In the genomic region with DNA sequence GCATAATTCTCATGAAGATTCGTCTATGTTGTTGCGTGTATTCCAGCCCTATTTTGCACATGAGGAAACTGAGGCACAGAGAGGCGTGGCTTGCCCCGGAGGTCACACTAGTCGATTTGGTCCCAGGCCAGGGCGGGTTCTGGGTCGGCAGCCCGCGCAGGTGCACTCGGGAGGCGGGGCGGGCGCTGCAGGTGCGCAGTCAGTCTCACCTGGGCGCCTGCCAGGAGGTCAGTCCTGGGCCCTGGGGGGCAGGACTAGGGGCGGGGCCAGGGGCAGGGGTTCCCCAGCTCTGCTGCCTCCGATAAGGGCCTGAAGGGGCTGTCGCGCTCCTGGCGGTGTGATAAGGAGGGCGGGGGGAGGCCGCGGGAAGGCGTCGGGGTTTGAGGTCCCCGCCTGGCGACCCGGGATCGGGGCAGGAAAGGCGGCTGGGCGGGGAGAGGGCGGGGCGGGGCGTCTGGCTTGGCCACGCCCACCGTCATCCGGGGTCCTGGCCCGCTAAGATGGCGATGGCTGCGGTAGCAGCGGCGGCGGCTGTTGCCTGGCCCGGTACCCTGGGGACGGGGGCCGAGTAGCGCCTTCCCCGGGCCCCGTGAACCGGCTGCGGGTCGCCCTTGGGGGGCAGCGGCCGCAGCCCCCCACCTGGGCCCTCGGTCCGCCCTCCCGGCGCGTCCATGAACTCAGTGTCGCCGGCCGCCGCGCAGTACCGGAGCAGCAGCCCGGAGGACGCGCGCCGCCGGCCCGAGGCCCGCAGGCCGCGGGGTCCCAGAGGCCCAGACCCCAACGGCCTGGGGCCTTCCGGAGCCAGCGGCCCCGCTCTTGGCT, we compare ENCODE assay signal across 8 cellular contexts. TPM values are rescaled to one million over a fixed set of nuclear protein-coding genes. Genes with fewer than 3 reads are reported as not detected.
DNase-seq lines count a peak whose midpoint lies in the region; ATAC-seq and TF ChIP-seq lines count a peak whose summit lies in the region.

A gene (plus strand): TSS at position 485 of the 822 bp plus-strand sequence. CDS start 187 bp downstream, at position 672.

- H3K27me3 ChIP-seq in neural cell (ENCODE audit: insufficient read depth, low read depth, low read length) (no peaks in the 10 kb centered on the region), stomach smooth muscle (ENCODE audit: control insufficient read depth in 1 of 2, insufficient read depth in 2 of 2, low read length in 2 of 2) (no peaks in the 10 kb centered on the region)

- peak within 1 kb of the TSS; percentile 77 for H2AFZ ChIP-seq in neural cell (ENCODE audit: low read depth, low read length)

- H4K20me1 ChIP-seq in neural cell (ENCODE audit: insufficient read depth) = no peaks in the 10 kb centered on the region

- peak within 1 kb of the TSS; percentile 83 to 86 for H3K4me3 ChIP-seq in foreskin fibroblast (ENCODE audit: low read depth in 1 of 2, low read length in 2 of 2)
- peak within 1 kb of the TSS; percentile 94 for H3K4me3 ChIP-seq in neural cell (ENCODE audit: low read length)
- peak within 1 kb of the TSS; percentile 86 for H3K4me3 ChIP-seq in stomach smooth muscle (ENCODE audit: low read length in 2 of 2)

- H3K4me1 ChIP-seq in stomach smooth muscle (ENCODE audit: control insufficient read depth, insufficient read depth, low read length) = peaks cover 18% of the 10 kb centered on the region

- H3K36me3 ChIP-seq in neural cell (ENCODE audit: insufficient read depth, low read length) (no peaks in the 10 kb centered on the region), stomach smooth muscle (ENCODE audit: control insufficient read depth in 2 of 2, insufficient read depth in 2 of 2, low read length in 2 of 2) (peaks cover 5% of the 10 kb centered on the region in 2 donors)

- TF ChIP-seq EP300 in neural cell (conservative IDR thresholded peaks at IDR 0.05; ENCODE audit: poor library complexity, severe bottlenecking) = peak; percentile 29

- H3K27ac ChIP-seq in neural cell (ENCODE audit: low read length) = peak within 1 kb of the TSS; percentile 31
- H3K27ac ChIP-seq in stomach smooth muscle (ENCODE audit: low read length) = peak within 1 kb of the TSS; percentile 76

- peak; percentile 70 for ATAC-seq in GM21515 (IDR thresholded peaks at IDR 0.05; ENCODE audit: unreplicated experiment)

- H3K9me3 ChIP-seq in neural cell (ENCODE audit: low read length) (no peaks in the 10 kb centered on the region), stomach smooth muscle (ENCODE audit: control insufficient read depth in 2 of 2, low read length in 2 of 2) (no peaks in the 10 kb centered on the region)

- no peak for TF ChIP-seq RAD21 in neural cell (conservative IDR thresholded peaks at IDR 0.05)

- peak within 1 kb of the TSS; percentile 83 for H3K9ac ChIP-seq in neural cell (ENCODE audit: low read length)
- peak within 1 kb of the TSS; percentile 90 to 94 for H3K9ac ChIP-seq in stomach smooth muscle (ENCODE audit: low read length in 2 of 2)

- peaks cover 15% of the 10 kb centered on the region for H3K79me2 ChIP-seq in neural cell (replicated peaks; ENCODE audit: insufficient read depth, low read length)

- no peaks in the 10 kb centered on the region for H3F3A ChIP-seq in neural cell (ENCODE audit: insufficient read depth, low read length, poor library complexity, severe bottlenecking)

- no peaks in the 10 kb centered on the region for H3K9me2 ChIP-seq in neural cell (ENCODE audit: insufficient read depth, low read length)

- H3K4me2 ChIP-seq in neural cell (ENCODE audit: low read length) = peak within 1 kb of the TSS; percentile 85

- no peak for TF ChIP-seq CTCF in foreskin fibroblast (IDR thresholded peaks at IDR 0.05; ENCODE audit: low read depth, low read length)
- peak; percentile 14 for TF ChIP-seq CTCF in neural cell (IDR thresholded peaks at IDR 0.05; ENCODE audit: poor library complexity, severe bottlenecking)

- DNase-seq in CMK (ENCODE audit: low read depth) (peak; percentile 86), Kasumi-1 (lab: John Stamatoyannopoulos, UW) (peak; percentile 52 to 62), SHP77 (lab: John Stamatoyannopoulos, UW) (peak; percentile 43 to 73), foreskin fibroblast (peak in 1 of 2 donors; percentile 85)
- peak; percentile 92 for DNase-seq in activated effector memory CD4-positive, alpha-beta T cell treated with anti-CD3 and anti-CD28 coated beads, Interleukin-2, amount 50 U/mL, for 16 hours

TF ChIP-seq in neural cell, 6 proteins besides CTCF, POLR2A, EP300 and RAD21:
- TF ChIP-seq, protein P1, sequence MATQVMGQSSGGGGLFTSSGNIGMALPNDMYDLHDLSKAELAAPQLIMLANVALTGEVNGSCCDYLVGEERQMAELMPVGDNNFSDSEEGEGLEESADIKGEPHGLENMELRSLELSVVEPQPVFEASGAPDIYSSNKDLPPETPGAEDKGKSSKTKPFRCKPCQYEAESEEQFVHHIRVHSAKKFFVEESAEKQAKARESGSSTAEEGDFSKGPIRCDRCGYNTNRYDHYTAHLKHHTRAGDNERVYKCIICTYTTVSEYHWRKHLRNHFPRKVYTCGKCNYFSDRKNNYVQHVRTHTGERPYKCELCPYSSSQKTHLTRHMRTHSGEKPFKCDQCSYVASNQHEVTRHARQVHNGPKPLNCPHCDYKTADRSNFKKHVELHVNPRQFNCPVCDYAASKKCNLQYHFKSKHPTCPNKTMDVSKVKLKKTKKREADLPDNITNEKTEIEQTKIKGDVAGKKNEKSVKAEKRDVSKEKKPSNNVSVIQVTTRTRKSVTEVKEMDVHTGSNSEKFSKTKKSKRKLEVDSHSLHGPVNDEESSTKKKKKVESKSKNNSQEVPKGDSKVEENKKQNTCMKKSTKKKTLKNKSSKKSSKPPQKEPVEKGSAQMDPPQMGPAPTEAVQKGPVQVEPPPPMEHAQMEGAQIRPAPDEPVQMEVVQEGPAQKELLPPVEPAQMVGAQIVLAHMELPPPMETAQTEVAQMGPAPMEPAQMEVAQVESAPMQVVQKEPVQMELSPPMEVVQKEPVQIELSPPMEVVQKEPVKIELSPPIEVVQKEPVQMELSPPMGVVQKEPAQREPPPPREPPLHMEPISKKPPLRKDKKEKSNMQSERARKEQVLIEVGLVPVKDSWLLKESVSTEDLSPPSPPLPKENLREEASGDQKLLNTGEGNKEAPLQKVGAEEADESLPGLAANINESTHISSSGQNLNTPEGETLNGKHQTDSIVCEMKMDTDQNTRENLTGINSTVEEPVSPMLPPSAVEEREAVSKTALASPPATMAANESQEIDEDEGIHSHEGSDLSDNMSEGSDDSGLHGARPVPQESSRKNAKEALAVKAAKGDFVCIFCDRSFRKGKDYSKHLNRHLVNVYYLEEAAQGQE (IDR thresholded peaks at IDR 0.05; ENCODE audit: borderline replicate concordance) = peak; percentile 55
- TF ChIP-seq EZH2 (IDR thresholded peaks at IDR 0.05; ENCODE audit: borderline replicate concordance, insufficient read depth, low read length, poor library complexity, severe bottlenecking) = no peak
- TF ChIP-seq MXI1 (conservative IDR thresholded peaks at IDR 0.05; ENCODE audit: poor library complexity, severe bottlenecking) = no peak
- TF ChIP-seq TAF1 (IDR thresholded peaks at IDR 0.05; ENCODE audit: low read depth) = peak; percentile 91
- peak; percentile 94 for TF ChIP-seq POLR2AphosphoS5 (IDR thresholded peaks at IDR 0.05)
- TF ChIP-seq SMC3 (conservative IDR thresholded peaks at IDR 0.05; ENCODE audit: poor library complexity) = peak; percentile 28

RNA-seq across cellular contexts. Expression of the gene that starts here (rescaled TPM):
- 50.2 and 59.3 TPM in 2 replicates for polyA plus RNA-seq in neural cell
- 38.4 and 54.3 TPM in 2 replicates for polyA minus RNA-seq in neural cell
